ENCODE assay signal across 31 cellular contexts in the genomic region with DNA sequence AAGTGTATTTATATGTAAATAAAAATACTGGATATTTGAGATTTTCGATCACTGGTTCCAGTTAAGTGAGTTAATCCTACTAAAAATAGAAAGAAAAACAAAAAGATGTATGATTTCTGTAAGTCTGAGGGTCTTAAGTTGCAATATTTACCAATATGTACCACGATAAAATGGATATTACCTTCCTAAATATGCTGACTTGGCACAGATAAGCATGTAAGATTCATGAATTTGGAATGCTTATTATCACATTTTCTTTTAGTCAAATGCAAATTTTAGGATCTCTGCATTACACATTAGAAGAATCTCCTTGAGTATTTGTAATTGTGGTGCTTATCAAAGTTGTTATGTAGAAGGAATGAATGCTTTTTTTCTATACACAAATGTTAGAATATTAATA.
"Had no signal": no experiment of that assay in that cellular context is flagged by ENCODE, and none has a peak within 500 bp of the region (broad histone marks: within the 10 kb centered on the region; RNA-seq: fewer than 3 reads in every experiment).

No MANE protein-coding gene starts in this region.

- H3K36me3 ChIP-seq: ascending aorta, cardiac muscle cell had no signal

- DNase-seq: activated B cell treated with CpG ODN at 0.5 μM for 24 hours; activated CD4-positive, alpha-beta memory T cell treated with anti-CD3 and anti-CD28 coated beads for 36 hours; activated CD4-positive, alpha-beta T cell treated with anti-CD3 and anti-CD28 coated beads for 4 hours; activated CD4-positive, alpha-beta T cell treated with anti-CD3 and anti-CD28 coated beads, Interleukin-2, amount 10 ng/mL, durations not matched to agents 24 days and 14 days; activated CD4-positive, alpha-beta T cell treated with anti-CD3 and anti-CD28 coated beads, Interleukin-2, amount 50 U/mL, for 1 hour; activated CD4-positive, alpha-beta T cell treated with anti-CD3 and anti-CD28 coated beads, Interleukin-2, amount 50 U/mL, for 4 hours; activated CD4-positive, CD25-positive, alpha-beta regulatory T cell treated with anti-CD3 and anti-CD28 coated beads, Interleukin-2, amount 50 U/mL, for 72 hours; activated CD8-positive, alpha-beta memory T cell treated with anti-CD3 and anti-CD28 coated beads, Interleukin-2, amount 50 U/mL, for 4 hours; activated CD8-positive, alpha-beta T cell treated with anti-CD3 and anti-CD28 coated beads for 36 hours; activated effector memory CD4-positive, alpha-beta T cell treated with anti-CD3 and anti-CD28 coated beads, Interleukin-2, amount 50 U/mL, for 16 hours; activated gamma-delta T cell treated with Interleukin-2 at 50 U/mL for 16 hours; activated naive CD4-positive, alpha-beta T cell; activated naive CD4-positive, alpha-beta T cell treated with anti-CD3 and anti-CD28 coated beads, Interleukin-2, amount 10 ng/mL, durations not matched to agents 7 days and 5 days; activated naive CD8-positive, alpha-beta T cell treated with anti-CD3 and anti-CD28 coated beads, Interleukin-2, amount 10 ng/mL, durations not matched to agents 7 days and 5 days; activated naive CD8-positive, alpha-beta T cell treated with anti-CD3 and anti-CD28 coated beads, Interleukin-2, amount 50 U/mL, for 24 hours; activated T-cell treated with anti-CD3 and anti-CD28 coated beads for 4 hours; activated T-cell treated with anti-CD3 and anti-CD28 coated beads, Interleukin-2, amount 50 U/mL, for 1 hour; activated T-cell treated with anti-CD3 and anti-CD28 coated beads, Interleukin-2, amount 50 U/mL, for 4 hours; activated T-cell treated with anti-CD3 and anti-CD28 coated beads, Interleukin-2, amount 50 U/mL, for 72 hours; amygdala; anterior cingulate cortex; caudate nucleus; cerebellar nuclear complex; T-helper 2 cell; T-helper 9 cell had no signal

- H3K4me1 ChIP-seq: ascending aorta had no signal

- H3K27me3 ChIP-seq: ascending aorta, cardiac muscle cell had no signal

- ATAC-seq: activated CD8-positive, alpha-beta T cell treated with anti-CD3 and anti-CD28 coated beads for 36 hours; activated naive CD8-positive, alpha-beta T cell treated with anti-CD3 and anti-CD28 coated beads, Interleukin-2, amount 50 U/mL, for 24 hours; activated T-cell treated with anti-CD3 and anti-CD28 coated beads, Interleukin-2, amount 50 U/mL, for 4 hours; activated T-cell treated with anti-CD3 and anti-CD28 coated beads, Interleukin-2, amount 50 U/mL, for 72 hours; activated T-helper 17 cell treated with anti-CD3 and anti-CD28 coated beads, Interleukin-2, amount 50 U/mL, for 72 hours had no signal

- H3K27ac ChIP-seq: ascending aorta, cardiac muscle cell, VCaP had no signal

- H3K9me3 ChIP-seq: ascending aorta had no signal

- FAIRE-seq: bronchial epithelial cell, TTC549 had no signal

- H3K4me3 ChIP-seq: ascending aorta, cardiac muscle cell had no signal
